ENCODE assay signal across 8 cellular contexts in the genomic region with DNA sequence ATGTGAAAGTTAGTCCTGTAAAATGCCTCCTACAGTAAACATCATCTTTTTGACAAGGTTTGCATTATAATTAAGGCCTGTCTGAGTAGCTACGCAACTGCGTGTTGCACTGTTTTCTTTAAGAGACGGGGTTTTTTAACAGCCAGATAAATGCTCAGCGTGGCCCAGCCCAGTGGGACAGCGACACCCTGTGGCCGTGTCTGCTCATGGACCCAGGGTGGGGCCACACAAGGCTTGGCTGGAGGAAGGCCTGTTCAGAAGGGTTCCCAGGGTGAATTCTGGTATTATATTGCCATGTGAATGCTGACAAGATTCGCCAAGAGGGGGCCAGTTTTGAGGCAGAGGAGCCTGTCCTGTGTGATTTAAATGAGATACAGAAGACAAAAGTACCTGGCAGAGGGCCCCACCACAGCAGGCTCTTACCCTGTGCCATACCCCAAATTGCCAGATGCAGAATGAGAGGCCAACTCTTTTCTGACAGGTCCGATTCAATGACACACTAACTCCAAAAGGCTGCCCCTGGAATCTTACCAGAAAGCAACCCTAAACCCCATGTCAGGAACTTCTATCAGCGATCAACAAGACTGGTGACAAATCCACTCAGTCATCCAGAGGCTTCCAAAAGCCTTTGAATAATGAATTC.
DNase-seq lines count a peak whose midpoint lies in the region; ATAC-seq and TF ChIP-seq lines count a peak whose summit lies in the region.

No MANE protein-coding gene starts in this region.

- H3K27ac ChIP-seq in Panc1 (ENCODE audit: low read length), result no peak overlapping the region

- H3K36me3 ChIP-seq in Panc1 (ENCODE audit: control insufficient read depth, insufficient read depth, low read length), result no peaks in the 10 kb centered on the region

- CTCF ChIA-PET in Panc1 (lab: Charles Lee), result no interaction called here

- peak; percentile 36 for DNase-seq in activated CD4-positive, CD25-positive, alpha-beta regulatory T cell treated with anti-CD3 and anti-CD28 coated beads, Interleukin-2, amount 50 U/mL, for 72 hours
- no peak for DNase-seq in activated CD4-positive, CD25-positive, alpha-beta regulatory T cell (lab: John Stamatoyannopoulos, UW)
- DNase-seq in Panc1 (ENCODE audit: low read depth, low spot score), result no peak
- peak; percentile 44 for DNase-seq in astrocyte of the spinal cord (ENCODE audit: low read depth, low spot score)
- peak; percentile 61 for DNase-seq in kidney tubule cell (ENCODE audit: low spot score)
- DNase-seq in stimulated activated CD8-positive, alpha-beta memory T cell treated with anti-CD3 and anti-CD28 coated beads, Interleukin-7, amount 100 ng/mL, for 48 hours (ENCODE audit: extremely low read depth in 1 of 2, low read depth in 1 of 2), result peak; percentile 6 to 27

- H3K4me1 ChIP-seq in Panc1 (ENCODE audit: control insufficient read depth, insufficient read depth, low read length), result no peaks in the 10 kb centered on the region

- H3K9me3 ChIP-seq in Panc1 (ENCODE audit: control insufficient read depth, insufficient read depth, low read depth, low read length), result no peaks in the 10 kb centered on the region

- ATAC-seq in HG02870 (IDR thresholded peaks at IDR 0.05; ENCODE audit: unreplicated experiment) (peak; percentile 76), Panc1 (peak; percentile 93), GM19397 (IDR thresholded peaks at IDR 0.05; ENCODE audit: unreplicated experiment) (no peak)

- no TSS peak for BruUV-seq in Panc1 (replicated peaks; lab: Mats Ljungman, UMichigan)

- POLR2A ChIA-PET in Panc1 (lab: Charles Lee), result no interaction called here

- in situ Hi-C loops in Panc1 (cut with HindIII; ENCODE audit: low pct_unique_long_range_greater_than_20kb, low sequenced_read_pairs), result no loop called here
- in situ Hi-C loops in astrocyte of the spinal cord (cut with HindIII; ENCODE audit: low sequenced_read_pairs), result no loop called here

- H3K4me3 ChIP-seq in Panc1 (ENCODE audit: low read depth in 2 of 2, low read length in 2 of 2) (no peak overlapping the region), astrocyte of the spinal cord (ENCODE audit: low read depth, low read length) (no peak overlapping the region)

- intact Hi-C loops in Panc1 (cut with micrococcal nuclease; ENCODE audit: unreplicated experiment), result loop anchor here (2.0 to 5.0 kb wide), 2 partner anchors 137 to 326 kb away; a partner anchor contains a TSS

- TF ChIP-seq CTCF in Panc1 (IDR thresholded peaks at IDR 0.05), result peak; percentile 83
- TF ChIP-seq CTCF in astrocyte of the spinal cord (IDR thresholded peaks at IDR 0.05; ENCODE audit: low read depth, low read length), result peak; percentile 70

- H3K27me3 ChIP-seq in Panc1 (ENCODE audit: control insufficient read depth, insufficient read depth, low read length), result no peaks in the 10 kb centered on the region

Comparison
In these comparisons a context has a peak if more than half of its experiments do, and no peak if none do; other contexts are left out.
1. DNase-seq: peak in activated CD4-positive, CD25-positive, alpha-beta regulatory T cell treated with anti-CD3 and anti-CD28 coated beads, Interleukin-2, amount 50 U/mL, for 72 hours (single experiment), astrocyte of the spinal cord (single experiment), kidney tubule cell (single experiment) and stimulated activated CD8-positive, alpha-beta memory T cell treated with anti-CD3 and anti-CD28 coated beads, Interleukin-7, amount 100 ng/mL, for 48 hours (2 of 2); none in activated CD4-positive, CD25-positive, alpha-beta regulatory T cell (0 of 4) and Panc1 (single experiment).